In the genomic region with DNA sequence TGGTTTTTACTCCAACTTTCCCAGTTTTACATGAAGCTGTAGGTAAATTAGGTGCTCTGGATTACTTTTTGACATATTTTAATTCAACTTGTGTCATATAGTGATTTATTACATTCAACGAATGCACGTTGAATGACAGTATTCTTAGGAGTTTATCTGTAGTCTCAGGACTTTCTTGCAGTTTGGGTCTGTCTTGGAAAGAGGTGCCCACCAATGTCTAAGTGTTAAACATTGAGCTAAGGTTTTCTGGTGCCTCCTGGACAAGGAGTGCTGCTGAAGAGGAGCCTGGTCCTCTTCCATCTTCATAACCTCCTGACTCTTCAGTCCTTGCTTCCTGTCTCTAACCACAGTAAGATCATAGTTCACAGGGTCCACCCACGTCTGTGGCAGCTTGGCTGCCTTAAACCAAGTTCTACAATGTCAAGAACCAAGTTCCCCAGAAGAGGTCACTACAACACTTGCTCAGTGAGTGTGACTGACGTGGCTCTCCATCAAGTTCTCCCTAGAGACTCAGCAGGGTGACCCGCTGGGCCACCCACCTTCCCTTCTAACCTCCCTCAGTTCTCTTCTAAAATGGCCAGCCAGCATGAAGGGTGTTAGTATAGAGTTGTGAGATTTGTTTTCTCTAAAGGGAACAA, we compare ENCODE assay signal across 1 cellular context.
TF ChIP-seq lines count a peak whose summit lies in the region.

No MANE protein-coding gene starts in this region.

TF ChIP-seq in GM12878, 131 proteins besides CTCF, POLR2A, EP300 and RAD21 (continued from another document and continues in another):
- TF ChIP-seq RELA (IDR thresholded peaks at IDR 0.05; ENCODE audit: borderline replicate concordance, partially characterized antibody) (no peak), MEF2B (IDR thresholded peaks at IDR 0.05; ENCODE audit: partially characterized antibody, poor library complexity, severe bottlenecking) (peak; percentile 95), CHD1 (IDR thresholded peaks at IDR 0.05; ENCODE audit: low read depth, low read length) (no peak), RUNX3 (IDR thresholded peaks at IDR 0.05; ENCODE audit: low read length) (peak; percentile 90), MXI1 (IDR thresholded peaks at IDR 0.05; ENCODE audit: low read depth, low read length) (no peak), HDAC2 (IDR thresholded peaks at IDR 0.05) (no peak), BACH1 (IDR thresholded peaks at IDR 0.05; ENCODE audit: borderline replicate concordance) (no peak), RFX5 (IDR thresholded peaks at IDR 0.05; ENCODE audit: low read depth, low read length) (no peak), IRF4 (IDR thresholded peaks at IDR 0.05; ENCODE audit: low read depth, low read length) (peak; percentile 66; the same call in 1 of the 2 replicates), CBX5 (IDR thresholded peaks at IDR 0.05; ENCODE audit: low read depth) (no peak), CBFB (IDR thresholded peaks at IDR 0.05; ENCODE audit: low read depth) (no peak; the same call in 1 of the 2 replicates), MYC (IDR thresholded peaks at IDR 0.05; ENCODE audit: insufficient read depth, insufficient read length, insufficient replicate concordance, low read length, severe bottlenecking) (no peak), MTA3 (IDR thresholded peaks at IDR 0.05; ENCODE audit: borderline replicate concordance, low read length) (no peak), NFYA (IDR thresholded peaks at IDR 0.05; ENCODE audit: borderline replicate concordance, low read depth, low read length) (no peak), SMAD5 (IDR thresholded peaks at IDR 0.05; ENCODE audit: low read depth) (no peak), NFXL1 (IDR thresholded peaks at IDR 0.05; ENCODE audit: borderline replicate concordance) (no peak), YY1 (IDR thresholded peaks at IDR 0.05; ENCODE audit: low read depth, low read length) (peak; percentile 57; the same call in 1 of the 2 replicates), MTA2 (IDR thresholded peaks at IDR 0.05; ENCODE audit: low read depth) (no peak), IKZF1 (conservative IDR thresholded peaks at IDR 0.05) (peak; percentile 62; the same call in 1 of the 2 replicates), NR2C2 (IDR thresholded peaks at IDR 0.05; ENCODE audit: borderline replicate concordance, control insufficient read depth, insufficient read length, low read depth) (no peak)
- TF ChIP-seq, protein P1, sequence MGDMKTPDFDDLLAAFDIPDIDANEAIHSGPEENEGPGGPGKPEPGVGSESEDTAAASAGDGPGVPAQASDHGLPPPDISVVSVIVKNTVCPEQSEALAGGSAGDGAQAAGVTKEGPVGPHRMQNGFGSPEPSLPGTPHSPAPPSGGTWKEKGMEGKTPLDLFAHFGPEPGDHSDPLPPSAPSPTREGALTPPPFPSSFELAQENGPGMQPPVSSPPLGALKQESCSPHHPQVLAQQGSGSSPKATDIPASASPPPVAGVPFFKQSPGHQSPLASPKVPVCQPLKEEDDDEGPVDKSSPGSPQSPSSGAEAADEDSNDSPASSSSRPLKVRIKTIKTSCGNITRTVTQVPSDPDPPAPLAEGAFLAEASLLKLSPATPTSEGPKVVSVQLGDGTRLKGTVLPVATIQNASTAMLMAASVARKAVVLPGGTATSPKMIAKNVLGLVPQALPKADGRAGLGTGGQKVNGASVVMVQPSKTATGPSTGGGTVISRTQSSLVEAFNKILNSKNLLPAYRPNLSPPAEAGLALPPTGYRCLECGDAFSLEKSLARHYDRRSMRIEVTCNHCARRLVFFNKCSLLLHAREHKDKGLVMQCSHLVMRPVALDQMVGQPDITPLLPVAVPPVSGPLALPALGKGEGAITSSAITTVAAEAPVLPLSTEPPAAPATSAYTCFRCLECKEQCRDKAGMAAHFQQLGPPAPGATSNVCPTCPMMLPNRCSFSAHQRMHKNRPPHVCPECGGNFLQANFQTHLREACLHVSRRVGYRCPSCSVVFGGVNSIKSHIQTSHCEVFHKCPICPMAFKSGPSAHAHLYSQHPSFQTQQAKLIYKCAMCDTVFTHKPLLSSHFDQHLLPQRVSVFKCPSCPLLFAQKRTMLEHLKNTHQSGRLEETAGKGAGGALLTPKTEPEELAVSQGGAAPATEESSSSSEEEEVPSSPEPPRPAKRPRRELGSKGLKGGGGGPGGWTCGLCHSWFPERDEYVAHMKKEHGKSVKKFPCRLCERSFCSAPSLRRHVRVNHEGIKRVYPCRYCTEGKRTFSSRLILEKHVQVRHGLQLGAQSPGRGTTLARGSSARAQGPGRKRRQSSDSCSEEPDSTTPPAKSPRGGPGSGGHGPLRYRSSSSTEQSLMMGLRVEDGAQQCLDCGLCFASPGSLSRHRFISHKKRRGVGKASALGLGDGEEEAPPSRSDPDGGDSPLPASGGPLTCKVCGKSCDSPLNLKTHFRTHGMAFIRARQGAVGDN (IDR thresholded peaks at IDR 0.05) = no peak
- TF ChIP-seq, protein P2, sequence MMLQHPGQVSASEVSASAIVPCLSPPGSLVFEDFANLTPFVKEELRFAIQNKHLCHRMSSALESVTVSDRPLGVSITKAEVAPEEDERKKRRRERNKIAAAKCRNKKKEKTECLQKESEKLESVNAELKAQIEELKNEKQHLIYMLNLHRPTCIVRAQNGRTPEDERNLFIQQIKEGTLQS (IDR thresholded peaks at IDR 0.05; ENCODE audit: borderline replicate concordance, extremely low read depth, low read depth, low read length) = no peak
- TF ChIP-seq, protein P3, sequence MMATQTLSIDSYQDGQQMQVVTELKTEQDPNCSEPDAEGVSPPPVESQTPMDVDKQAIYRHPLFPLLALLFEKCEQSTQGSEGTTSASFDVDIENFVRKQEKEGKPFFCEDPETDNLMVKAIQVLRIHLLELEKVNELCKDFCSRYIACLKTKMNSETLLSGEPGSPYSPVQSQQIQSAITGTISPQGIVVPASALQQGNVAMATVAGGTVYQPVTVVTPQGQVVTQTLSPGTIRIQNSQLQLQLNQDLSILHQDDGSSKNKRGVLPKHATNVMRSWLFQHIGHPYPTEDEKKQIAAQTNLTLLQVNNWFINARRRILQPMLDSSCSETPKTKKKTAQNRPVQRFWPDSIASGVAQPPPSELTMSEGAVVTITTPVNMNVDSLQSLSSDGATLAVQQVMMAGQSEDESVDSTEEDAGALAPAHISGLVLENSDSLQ (IDR thresholded peaks at IDR 0.05) = peak; percentile 92
- TF ChIP-seq, protein P4, sequence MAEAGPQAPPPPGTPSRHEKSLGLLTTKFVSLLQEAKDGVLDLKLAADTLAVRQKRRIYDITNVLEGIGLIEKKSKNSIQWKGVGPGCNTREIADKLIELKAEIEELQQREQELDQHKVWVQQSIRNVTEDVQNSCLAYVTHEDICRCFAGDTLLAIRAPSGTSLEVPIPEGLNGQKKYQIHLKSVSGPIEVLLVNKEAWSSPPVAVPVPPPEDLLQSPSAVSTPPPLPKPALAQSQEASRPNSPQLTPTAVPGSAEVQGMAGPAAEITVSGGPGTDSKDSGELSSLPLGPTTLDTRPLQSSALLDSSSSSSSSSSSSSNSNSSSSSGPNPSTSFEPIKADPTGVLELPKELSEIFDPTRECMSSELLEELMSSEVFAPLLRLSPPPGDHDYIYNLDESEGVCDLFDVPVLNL (IDR thresholded peaks at IDR 0.05; ENCODE audit: low read depth, low read length) = no peak
- TF ChIP-seq, protein P5, sequence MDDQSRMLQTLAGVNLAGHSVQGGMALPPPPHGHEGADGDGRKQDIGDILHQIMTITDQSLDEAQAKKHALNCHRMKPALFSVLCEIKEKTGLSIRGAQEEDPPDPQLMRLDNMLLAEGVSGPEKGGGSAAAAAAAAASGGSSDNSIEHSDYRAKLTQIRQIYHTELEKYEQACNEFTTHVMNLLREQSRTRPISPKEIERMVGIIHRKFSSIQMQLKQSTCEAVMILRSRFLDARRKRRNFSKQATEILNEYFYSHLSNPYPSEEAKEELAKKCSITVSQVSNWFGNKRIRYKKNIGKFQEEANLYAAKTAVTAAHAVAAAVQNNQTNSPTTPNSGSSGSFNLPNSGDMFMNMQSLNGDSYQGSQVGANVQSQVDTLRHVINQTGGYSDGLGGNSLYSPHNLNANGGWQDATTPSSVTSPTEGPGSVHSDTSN (IDR thresholded peaks at IDR 0.05; ENCODE audit: insufficient replicate concordance, low read depth, low read length) = peak; percentile 69
- TF ChIP-seq, protein P6, sequence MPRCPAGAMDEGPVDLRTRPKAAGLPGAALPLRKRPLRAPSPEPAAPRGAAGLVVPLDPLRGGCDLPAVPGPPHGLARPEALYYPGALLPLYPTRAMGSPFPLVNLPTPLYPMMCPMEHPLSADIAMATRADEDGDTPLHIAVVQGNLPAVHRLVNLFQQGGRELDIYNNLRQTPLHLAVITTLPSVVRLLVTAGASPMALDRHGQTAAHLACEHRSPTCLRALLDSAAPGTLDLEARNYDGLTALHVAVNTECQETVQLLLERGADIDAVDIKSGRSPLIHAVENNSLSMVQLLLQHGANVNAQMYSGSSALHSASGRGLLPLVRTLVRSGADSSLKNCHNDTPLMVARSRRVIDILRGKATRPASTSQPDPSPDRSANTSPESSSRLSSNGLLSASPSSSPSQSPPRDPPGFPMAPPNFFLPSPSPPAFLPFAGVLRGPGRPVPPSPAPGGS (IDR thresholded peaks at IDR 0.05; ENCODE audit: borderline replicate concordance, insufficient read depth, low read depth, low read length, poor library complexity, severe bottlenecking) = no peak
- TF ChIP-seq, protein P7, sequence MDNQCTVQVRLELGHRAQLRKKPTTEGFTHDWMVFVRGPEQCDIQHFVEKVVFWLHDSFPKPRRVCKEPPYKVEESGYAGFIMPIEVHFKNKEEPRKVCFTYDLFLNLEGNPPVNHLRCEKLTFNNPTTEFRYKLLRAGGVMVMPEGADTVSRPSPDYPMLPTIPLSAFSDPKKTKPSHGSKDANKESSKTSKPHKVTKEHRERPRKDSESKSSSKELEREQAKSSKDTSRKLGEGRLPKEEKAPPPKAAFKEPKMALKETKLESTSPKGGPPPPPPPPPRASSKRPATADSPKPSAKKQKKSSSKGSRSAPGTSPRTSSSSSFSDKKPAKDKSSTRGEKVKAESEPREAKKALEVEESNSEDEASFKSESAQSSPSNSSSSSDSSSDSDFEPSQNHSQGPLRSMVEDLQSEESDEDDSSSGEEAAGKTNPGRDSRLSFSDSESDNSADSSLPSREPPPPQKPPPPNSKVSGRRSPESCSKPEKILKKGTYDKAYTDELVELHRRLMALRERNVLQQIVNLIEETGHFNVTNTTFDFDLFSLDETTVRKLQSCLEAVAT (IDR thresholded peaks at IDR 0.05) = no peak
- TF ChIP-seq, protein P8, sequence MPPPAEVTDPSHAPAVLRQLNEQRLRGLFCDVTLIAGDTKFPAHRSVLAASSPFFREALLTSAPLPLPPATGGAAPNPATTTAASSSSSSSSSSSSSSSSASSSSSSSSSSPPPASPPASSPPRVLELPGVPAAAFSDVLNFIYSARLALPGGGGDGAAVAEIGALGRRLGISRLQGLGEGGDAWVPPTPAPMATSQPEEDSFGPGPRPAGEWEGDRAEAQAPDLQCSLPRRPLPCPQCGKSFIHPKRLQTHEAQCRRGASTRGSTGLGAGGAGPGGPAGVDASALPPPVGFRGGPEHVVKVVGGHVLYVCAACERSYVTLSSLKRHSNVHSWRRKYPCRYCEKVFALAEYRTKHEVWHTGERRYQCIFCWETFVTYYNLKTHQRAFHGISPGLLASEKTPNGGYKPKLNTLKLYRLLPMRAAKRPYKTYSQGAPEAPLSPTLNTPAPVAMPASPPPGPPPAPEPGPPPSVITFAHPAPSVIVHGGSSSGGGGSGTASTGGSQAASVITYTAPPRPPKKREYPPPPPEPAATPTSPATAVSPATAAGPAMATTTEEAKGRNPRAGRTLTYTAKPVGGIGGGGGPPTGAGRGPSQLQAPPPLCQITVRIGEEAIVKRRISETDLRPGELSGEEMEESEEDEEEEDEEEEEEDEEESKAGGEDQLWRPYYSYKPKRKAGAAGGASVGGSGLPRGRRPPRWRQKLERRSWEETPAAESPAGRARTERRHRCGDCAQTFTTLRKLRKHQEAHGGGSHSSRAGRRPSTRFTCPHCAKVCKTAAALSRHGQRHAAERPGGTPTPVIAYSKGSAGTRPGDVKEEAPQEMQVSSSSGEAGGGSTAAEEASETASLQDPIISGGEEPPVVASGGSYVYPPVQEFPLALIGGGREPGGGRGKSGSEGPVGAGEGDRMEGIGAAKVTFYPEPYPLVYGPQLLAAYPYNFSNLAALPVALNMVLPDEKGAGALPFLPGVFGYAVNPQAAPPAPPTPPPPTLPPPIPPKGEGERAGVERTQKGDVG (CRISPR knock-in tag; IDR thresholded peaks at IDR 0.05) = no peak
- TF ChIP-seq, protein P9, sequence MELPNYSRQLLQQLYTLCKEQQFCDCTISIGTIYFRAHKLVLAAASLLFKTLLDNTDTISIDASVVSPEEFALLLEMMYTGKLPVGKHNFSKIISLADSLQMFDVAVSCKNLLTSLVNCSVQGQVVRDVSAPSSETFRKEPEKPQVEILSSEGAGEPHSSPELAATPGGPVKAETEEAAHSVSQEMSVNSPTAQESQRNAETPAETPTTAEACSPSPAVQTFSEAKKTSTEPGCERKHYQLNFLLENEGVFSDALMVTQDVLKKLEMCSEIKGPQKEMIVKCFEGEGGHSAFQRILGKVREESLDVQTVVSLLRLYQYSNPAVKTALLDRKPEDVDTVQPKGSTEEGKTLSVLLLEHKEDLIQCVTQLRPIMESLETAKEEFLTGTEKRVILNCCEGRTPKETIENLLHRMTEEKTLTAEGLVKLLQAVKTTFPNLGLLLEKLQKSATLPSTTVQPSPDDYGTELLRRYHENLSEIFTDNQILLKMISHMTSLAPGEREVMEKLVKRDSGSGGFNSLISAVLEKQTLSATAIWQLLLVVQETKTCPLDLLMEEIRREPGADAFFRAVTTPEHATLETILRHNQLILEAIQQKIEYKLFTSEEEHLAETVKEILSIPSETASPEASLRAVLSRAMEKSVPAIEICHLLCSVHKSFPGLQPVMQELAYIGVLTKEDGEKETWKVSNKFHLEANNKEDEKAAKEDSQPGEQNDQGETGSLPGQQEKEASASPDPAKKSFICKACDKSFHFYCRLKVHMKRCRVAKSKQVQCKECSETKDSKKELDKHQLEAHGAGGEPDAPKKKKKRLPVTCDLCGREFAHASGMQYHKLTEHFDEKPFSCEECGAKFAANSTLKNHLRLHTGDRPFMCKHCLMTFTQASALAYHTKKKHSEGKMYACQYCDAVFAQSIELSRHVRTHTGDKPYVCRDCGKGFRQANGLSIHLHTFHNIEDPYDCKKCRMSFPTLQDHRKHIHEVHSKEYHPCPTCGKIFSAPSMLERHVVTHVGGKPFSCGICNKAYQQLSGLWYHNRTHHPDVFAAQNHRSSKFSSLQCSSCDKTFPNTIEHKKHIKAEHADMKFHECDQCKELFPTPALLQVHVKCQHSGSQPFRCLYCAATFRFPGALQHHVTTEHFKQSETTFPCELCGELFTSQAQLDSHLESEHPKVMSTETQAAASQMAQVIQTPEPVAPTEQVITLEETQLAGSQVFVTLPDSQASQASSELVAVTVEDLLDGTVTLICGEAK (IDR thresholded peaks at IDR 0.05; ENCODE audit: borderline replicate concordance) = no peak
- TF ChIP-seq, protein P10, sequence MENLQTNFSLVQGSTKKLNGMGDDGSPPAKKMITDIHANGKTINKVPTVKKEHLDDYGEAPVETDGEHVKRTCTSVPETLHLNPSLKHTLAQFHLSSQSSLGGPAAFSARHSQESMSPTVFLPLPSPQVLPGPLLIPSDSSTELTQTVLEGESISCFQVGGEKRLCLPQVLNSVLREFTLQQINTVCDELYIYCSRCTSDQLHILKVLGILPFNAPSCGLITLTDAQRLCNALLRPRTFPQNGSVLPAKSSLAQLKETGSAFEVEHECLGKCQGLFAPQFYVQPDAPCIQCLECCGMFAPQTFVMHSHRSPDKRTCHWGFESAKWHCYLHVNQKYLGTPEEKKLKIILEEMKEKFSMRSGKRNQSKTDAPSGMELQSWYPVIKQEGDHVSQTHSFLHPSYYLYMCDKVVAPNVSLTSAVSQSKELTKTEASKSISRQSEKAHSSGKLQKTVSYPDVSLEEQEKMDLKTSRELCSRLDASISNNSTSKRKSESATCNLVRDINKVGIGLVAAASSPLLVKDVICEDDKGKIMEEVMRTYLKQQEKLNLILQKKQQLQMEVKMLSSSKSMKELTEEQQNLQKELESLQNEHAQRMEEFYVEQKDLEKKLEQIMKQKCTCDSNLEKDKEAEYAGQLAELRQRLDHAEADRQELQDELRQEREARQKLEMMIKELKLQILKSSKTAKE (IDR thresholded peaks at IDR 0.05; ENCODE audit: low read depth, poor library complexity, severe bottlenecking) = no peak
